Comparison of ENCODE assay signal across 32 cellular contexts in the genomic region with DNA sequence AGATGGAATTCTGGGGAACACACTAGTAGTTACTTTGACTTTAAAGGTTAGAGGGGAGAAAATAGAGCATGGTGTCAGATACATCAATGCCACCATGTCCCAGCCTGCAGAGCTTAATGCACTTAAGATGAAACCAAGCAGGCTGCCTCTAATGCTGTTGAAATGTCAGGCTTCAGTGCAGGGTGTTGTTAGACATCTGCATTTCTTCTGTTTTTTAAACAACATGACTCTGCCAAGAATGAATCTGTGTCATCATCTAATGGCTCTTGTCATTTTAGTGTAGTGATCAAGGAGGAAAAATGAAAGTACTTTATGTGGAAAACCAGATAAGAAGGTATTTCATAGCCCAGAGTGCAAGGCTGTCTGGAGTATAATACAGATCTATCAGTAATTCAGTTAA. TPM values are rescaled to one million over a fixed set of nuclear protein-coding genes. Genes with fewer than 3 reads are reported as not detected.
"Had no signal": no experiment of that assay in that cellular context is flagged by ENCODE, and none has a peak within 500 bp of the region (broad histone marks: within the 10 kb centered on the region; RNA-seq: fewer than 3 reads in every experiment).

No MANE protein-coding gene starts in this region.

- DNase-seq: activated B cell treated with CpG ODN at 0.5 μM for 24 hours; activated CD4-positive, alpha-beta T cell treated with anti-CD3 and anti-CD28 coated beads for 48 hours; activated CD4-positive, alpha-beta T cell treated with anti-CD3 and anti-CD28 coated beads, Interleukin-2, amount 50 U/mL, for 1 hour; activated CD4-positive, alpha-beta T cell treated with anti-CD3 and anti-CD28 coated beads, Interleukin-2, amount 50 U/mL, for 48 hours; activated CD8-positive, alpha-beta memory T cell treated with anti-CD3 and anti-CD28 coated beads for 24 hours; activated CD8-positive, alpha-beta T cell treated with anti-CD3 and anti-CD28 coated beads for 36 hours; activated effector memory CD4-positive, alpha-beta T cell treated with anti-CD3 and anti-CD28 coated beads, Interleukin-2, amount 50 U/mL, for 16 hours; activated naive CD4-positive, alpha-beta T cell treated with anti-CD3 and anti-CD28 coated beads, Interleukin-2, amount 10 ng/mL, durations not matched to agents 7 days and 5 days; activated naive CD8-positive, alpha-beta T cell treated with anti-CD3 and anti-CD28 coated beads, Interleukin-2, amount 10 ng/mL, durations not matched to agents 7 days and 5 days; activated T-cell treated with anti-CD3 and anti-CD28 coated beads, Interleukin-2, amount 50 U/mL, for 1 hour; activated T-cell treated with anti-CD3 and anti-CD28 coated beads, Interleukin-2, amount 50 U/mL, for 48 hours; central memory CD4-positive, alpha-beta T cell; cerebellar nuclear complex; colonic mucosa; effector CD8-positive, alpha-beta T cell; esophagus squamous epithelium; foreskin keratinocyte; gastrocnemius medialis; glutamatergic neuron; heart left ventricle; T-helper 1 cell; T-helper 17 cell; T1000; WERI-Rb-1 had no signal

- H3K9me3 Mint-ChIP-seq: activated B cell treated with CpG ODN at 0.5 μM for 24 hours; activated CD8-positive, alpha-beta T cell treated with anti-CD3 and anti-CD28 coated beads for 36 hours; activated naive CD8-positive, alpha-beta T cell treated with anti-CD3 and anti-CD28 coated beads, Interleukin-2, amount 10 ng/mL, durations not matched to agents 7 days and 5 days; activated T-helper 1 cell treated with anti-CD3 and anti-CD28 coated beads, Interleukin-12 subunit alpha, Interleukin-12 subunit beta, Interleukin-2, Interleukin-4 antibody, amounts not matched to agents 30 ng/mL and 10 ng/mL and 1 ng/mL, durations not matched to agents 14 hours and 24 hours and 36 hours; activated T-helper 2 cell treated with anti-CD3 and anti-CD28 coated beads, Interferon-gamma antibody, Interleukin-2, Interleukin-4, amounts not matched to agents 10 μg/mL and 5 μg/mL and 100 μg/mL, durations not matched to agents 14 hours and 24 hours and 36 hours; brain; T-helper 2 cell treated with Interferon-gamma antibody and Interleukin-4, amounts not matched to agents 5 μg/mL and 100 μg/mL, for 36 hours had no signal

- H3K4me3 Mint-ChIP-seq: activated B cell treated with CpG ODN at 0.5 μM for 24 hours; activated CD8-positive, alpha-beta T cell treated with anti-CD3 and anti-CD28 coated beads for 36 hours; activated naive CD4-positive, alpha-beta T cell treated with anti-CD3 and anti-CD28 coated beads, Interleukin-2, amount 10 ng/mL, durations not matched to agents 7 days and 5 days; activated naive CD8-positive, alpha-beta T cell treated with anti-CD3 and anti-CD28 coated beads, Interleukin-2, amount 10 ng/mL, durations not matched to agents 7 days and 5 days; activated T-helper 1 cell treated with anti-CD3 and anti-CD28 coated beads, Interleukin-12 subunit alpha, Interleukin-12 subunit beta, Interleukin-2, Interleukin-4 antibody, amounts not matched to agents 30 ng/mL and 10 ng/mL and 1 ng/mL, durations not matched to agents 14 hours and 24 hours and 36 hours; brain; T-helper 17 cell; T-helper 2 cell treated with Interferon-gamma antibody and Interleukin-4, amounts not matched to agents 5 μg/mL and 100 μg/mL, for 36 hours had no signal

- H3K36me3 Mint-ChIP-seq: activated naive CD4-positive, alpha-beta T cell treated with anti-CD3 and anti-CD28 coated beads, Interleukin-2, amount 10 ng/mL, durations not matched to agents 7 days and 5 days; activated naive CD4-positive, alpha-beta T cell treated with anti-CD3 and anti-CD28 coated beads, Interleukin-2, amount 50 U/mL, for 72 hours; activated naive CD8-positive, alpha-beta T cell treated with anti-CD3 and anti-CD28 coated beads, Interleukin-2, amount 10 ng/mL, durations not matched to agents 7 days and 5 days had no signal

- H3K27ac Mint-ChIP-seq: activated B cell treated with CpG ODN at 0.5 μM for 24 hours; activated CD8-positive, alpha-beta T cell treated with anti-CD3 and anti-CD28 coated beads for 36 hours; activated naive CD4-positive, alpha-beta T cell treated with anti-CD3 and anti-CD28 coated beads, Interleukin-2, amount 10 ng/mL, durations not matched to agents 7 days and 5 days; activated naive CD4-positive, alpha-beta T cell treated with anti-CD3 and anti-CD28 coated beads, Interleukin-2, amount 50 U/mL, for 72 hours; activated naive CD8-positive, alpha-beta T cell treated with anti-CD3 and anti-CD28 coated beads, Interleukin-2, amount 10 ng/mL, durations not matched to agents 7 days and 5 days; activated T-helper 1 cell treated with anti-CD3 and anti-CD28 coated beads, Interleukin-12 subunit alpha, Interleukin-12 subunit beta, Interleukin-2, Interleukin-4 antibody, amounts not matched to agents 30 ng/mL and 10 ng/mL and 1 ng/mL, durations not matched to agents 14 hours and 24 hours and 36 hours; activated T-helper 2 cell treated with anti-CD3 and anti-CD28 coated beads, Interferon-gamma antibody, Interleukin-2, Interleukin-4, amounts not matched to agents 10 μg/mL and 5 μg/mL and 100 μg/mL, durations not matched to agents 14 hours and 24 hours and 36 hours; T-helper 17 cell; T-helper 2 cell treated with Interferon-gamma antibody and Interleukin-4, amounts not matched to agents 5 μg/mL and 100 μg/mL, for 36 hours had no signal

- H3K4me3 ChIP-seq: ascending aorta, breast epithelium, cardiac muscle cell, colonic mucosa, esophagus squamous epithelium, gastrocnemius medialis, heart left ventricle had no signal

- H3K27me3 Mint-ChIP-seq: activated B cell treated with CpG ODN at 0.5 μM for 24 hours; activated naive CD4-positive, alpha-beta T cell treated with anti-CD3 and anti-CD28 coated beads, Interleukin-2, amount 10 ng/mL, durations not matched to agents 7 days and 5 days had no signal

- H3K4me1 Mint-ChIP-seq: activated naive CD4-positive, alpha-beta T cell treated with anti-CD3 and anti-CD28 coated beads, Interleukin-2, amount 10 ng/mL, durations not matched to agents 7 days and 5 days; activated naive CD8-positive, alpha-beta T cell treated with anti-CD3 and anti-CD28 coated beads, Interleukin-2, amount 10 ng/mL, durations not matched to agents 7 days and 5 days; T-helper 17 cell had no signal

RNA-seq across cellular contexts. Expression of gene LYPD1, which starts 29.9 kb away (rescaled TPM):
- total RNA-seq: activated B cell treated with CpG ODN at 0.5 μM for 24 hours; activated CD8-positive, alpha-beta T cell treated with anti-CD3 and anti-CD28 coated beads for 36 hours; activated naive CD4-positive, alpha-beta T cell treated with anti-CD3 and anti-CD28 coated beads, Interleukin-2, amount 50 U/mL, for 72 hours; activated naive CD8-positive, alpha-beta T cell treated with anti-CD3 and anti-CD28 coated beads, Interleukin-2, amount 10 ng/mL, durations not matched to agents 7 days and 5 days; activated T-helper 1 cell treated with anti-CD3 and anti-CD28 coated beads, Interleukin-12 subunit alpha, Interleukin-12 subunit beta, Interleukin-2, Interleukin-4 antibody, amounts not matched to agents 30 ng/mL and 10 ng/mL and 1 ng/mL, durations not matched to agents 14 hours and 24 hours and 36 hours; activated T-helper 2 cell treated with anti-CD3 and anti-CD28 coated beads, Interferon-gamma antibody, Interleukin-2, Interleukin-4, amounts not matched to agents 10 μg/mL and 5 μg/mL and 100 μg/mL, durations not matched to agents 14 hours and 24 hours and 36 hours; ascending aorta; foreskin keratinocyte; T-helper 17 cell had no signal
